ENCODE assay signal across 8 cellular contexts in the genomic region with DNA sequence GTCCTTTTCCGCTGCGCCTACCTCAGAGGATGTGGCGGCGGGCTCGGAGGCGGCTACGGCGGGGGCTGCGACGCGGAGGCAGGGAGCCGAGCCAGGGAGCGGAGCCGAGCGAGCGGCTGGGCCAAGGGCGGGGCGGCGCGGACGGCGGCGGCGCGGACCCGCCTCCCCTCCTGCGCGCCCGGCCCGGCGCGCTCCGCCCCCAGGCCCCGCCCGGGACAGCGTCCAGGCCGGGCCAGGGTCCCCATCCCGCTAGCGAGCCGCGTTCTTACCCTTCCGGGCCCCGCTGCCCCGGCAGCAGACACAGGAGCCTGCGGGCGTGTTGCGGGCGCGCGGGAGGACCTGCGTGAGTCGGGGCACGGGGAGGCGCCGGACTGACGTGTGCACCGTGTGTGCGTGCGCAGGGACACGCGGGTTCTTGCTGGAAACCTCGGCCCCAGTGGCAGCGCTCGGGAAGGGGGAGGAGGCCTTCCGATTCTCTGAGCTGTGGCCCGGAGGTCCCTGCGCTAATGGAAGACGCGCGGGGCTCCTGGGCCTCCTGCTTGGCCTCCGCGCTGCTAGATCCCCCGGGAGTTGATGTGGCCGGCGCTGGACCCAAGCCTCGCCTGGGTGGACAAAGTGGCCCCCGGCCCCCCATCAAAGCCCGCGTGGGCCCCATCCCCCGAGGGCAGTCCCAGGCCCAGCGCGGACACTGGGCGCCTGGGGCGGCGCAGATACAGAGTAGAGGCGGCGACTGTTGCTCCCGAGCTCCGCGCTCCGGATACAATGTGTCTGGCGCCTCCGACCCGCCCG. TPM values are rescaled to one million over a fixed set of nuclear protein-coding genes. Genes with fewer than 3 reads are reported as not detected.
DNase-seq lines count a peak whose midpoint lies in the region; ATAC-seq and TF ChIP-seq lines count a peak whose summit lies in the region.

A gene with protein sequence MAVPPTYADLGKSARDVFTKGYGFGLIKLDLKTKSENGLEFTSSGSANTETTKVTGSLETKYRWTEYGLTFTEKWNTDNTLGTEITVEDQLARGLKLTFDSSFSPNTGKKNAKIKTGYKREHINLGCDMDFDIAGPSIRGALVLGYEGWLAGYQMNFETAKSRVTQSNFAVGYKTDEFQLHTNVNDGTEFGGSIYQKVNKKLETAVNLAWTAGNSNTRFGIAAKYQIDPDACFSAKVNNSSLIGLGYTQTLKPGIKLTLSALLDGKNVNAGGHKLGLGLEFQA (minus strand): TSS at position 350 of the 789 bp plus-strand sequence. CDS start 11,963 bp downstream, outside the sequence.

- H3K36me3 ChIP-seq in CD8-positive, alpha-beta T cell (ENCODE audit: insufficient read depth, low read length), result peaks cover 5% of the 10 kb centered on the region
- peaks cover 26% of the 10 kb centered on the region for H3K36me3 ChIP-seq in OCI-LY1 (ENCODE audit: insufficient read depth, low read length)
- H3K36me3 ChIP-seq in muscle layer of colon (ENCODE audit: insufficient read depth, low read length), result peaks cover 5% of the 10 kb centered on the region

- peaks cover 43% of the 10 kb centered on the region for H3K4me1 Mint-ChIP-seq in CD8-positive, alpha-beta T cell (ENCODE audit: low read depth)

- peak within 1 kb of the TSS; percentile 50; the same call in 1 of the 2 replicates for H2AFZ ChIP-seq in OCI-LY1 (ENCODE audit: low read length)

- no peaks in the 10 kb centered on the region for H3K9me3 ChIP-seq in CD8-positive, alpha-beta T cell (ENCODE audit: low read length)
- H3K9me3 ChIP-seq in OCI-LY1 (ENCODE audit: low read length), result no peaks in the 10 kb centered on the region
- H3K9me3 ChIP-seq in muscle layer of colon (ENCODE audit: low read length), result no peaks in the 10 kb centered on the region

- H3K9ac ChIP-seq in OCI-LY1 (ENCODE audit: low read length), result peak within 1 kb of the TSS; percentile 95
- peak within 1 kb of the TSS; percentile 91 for H3K9ac ChIP-seq in muscle layer of colon (ENCODE audit: low read length)

- H3K4me2 ChIP-seq in OCI-LY1 (ENCODE audit: low read length), result peak within 1 kb of the TSS; percentile 87

- H3K79me2 ChIP-seq in OCI-LY1 (ENCODE audit: insufficient read depth, low read length), result peaks cover 37% of the 10 kb centered on the region

- CTCF ChIA-PET in CD8-positive, alpha-beta T cell (lab: Charles Lee), result interaction anchor here (0.9 to 1.1 kb wide), 3 partner anchors 22 to 46 kb away, joined by 3 to 6 read pairs (median 4); no protein-coding TSS in a partner anchor

- no peaks in the 10 kb centered on the region for H3K27me3 Mint-ChIP-seq in CD8-positive, alpha-beta T cell (ENCODE audit: low read depth)

- no peaks in the 10 kb centered on the region for H3K9me2 ChIP-seq in OCI-LY1 (ENCODE audit: low read depth, low read length)

- H3F3A ChIP-seq in OCI-LY1 (ENCODE audit: insufficient read depth, low read length), result no peaks in the 10 kb centered on the region

- H3K4me1 ChIP-seq in CD8-positive, alpha-beta T cell (ENCODE audit: insufficient read depth, low read length), result peaks cover 30% of the 10 kb centered on the region
- H3K4me1 ChIP-seq in OCI-LY1 (ENCODE audit: insufficient read depth, low read length, severe bottlenecking) (peaks cover 44% of the 10 kb centered on the region), muscle layer of colon (ENCODE audit: insufficient read depth, low read length) (peaks cover 46% of the 10 kb centered on the region)

- POLR2A ChIA-PET in CD8-positive, alpha-beta T cell (lab: Charles Lee), result interaction anchor here (0.5 to 1.6 kb wide), 15 partner anchors 13 to 520 kb away, joined by 3 to 5 read pairs (median 3); a partner anchor contains a TSS

- no peaks in the 10 kb centered on the region for H3K9me3 Mint-ChIP-seq in CD8-positive, alpha-beta T cell

- DNase-seq in CD8-positive, alpha-beta T cell, result peak; percentile 68 to 96 (median 78)
- DNase-seq in activated T-cell treated with anti-CD3 and anti-CD28 coated beads for 48 hours (ENCODE audit: low read depth) (peak; percentile 81), erythroblast (lab: John Stamatoyannopoulos, UW) (peak; percentile 80 to 83)
- DNase-seq in stimulated activated CD8-positive, alpha-beta memory T cell treated with anti-CD3 and anti-CD28 coated beads, Interleukin-7, amount 100 ng/mL, for 4 hours (ENCODE audit: low read depth in 2 of 2), result peak; percentile 64 to 80

- H3K36me3 Mint-ChIP-seq in CD8-positive, alpha-beta T cell, result peaks cover 14% of the 10 kb centered on the region

- H4K20me1 ChIP-seq in OCI-LY1 (ENCODE audit: insufficient read depth, low read length), result no peaks in the 10 kb centered on the region

- peak; percentile 80 for ATAC-seq in CD8-positive, alpha-beta T cell
- ATAC-seq in GM19395 (IDR thresholded peaks at IDR 0.05; ENCODE audit: unreplicated experiment), result peak; percentile 79
- peak; percentile 49 for ATAC-seq in HG03558 (IDR thresholded peaks at IDR 0.05; ENCODE audit: extremely low read depth, unreplicated experiment)

- peak within 1 kb of the TSS; percentile 97 for H3K27ac Mint-ChIP-seq in CD8-positive, alpha-beta T cell

- H3K27ac ChIP-seq in CD8-positive, alpha-beta T cell (ENCODE audit: low read depth, low read length), result peak within 1 kb of the TSS; percentile 81
- H3K27ac ChIP-seq in OCI-LY1 (ENCODE audit: low read depth, low read length, poor library complexity, severe bottlenecking) (peak within 1 kb of the TSS; percentile 8), muscle layer of colon (ENCODE audit: low read depth, low read length) (peak within 1 kb of the TSS; percentile 92)

- no peaks in the 10 kb centered on the region for H3K27me3 ChIP-seq in CD8-positive, alpha-beta T cell (ENCODE audit: insufficient read depth, low read length)
- H3K27me3 ChIP-seq in OCI-LY1 (ENCODE audit: insufficient read depth, low read length) (no peaks in the 10 kb centered on the region), muscle layer of colon (ENCODE audit: control insufficient read depth in 1 of 2, insufficient read depth in 2 of 2, low read length in 2 of 2) (no peaks in the 10 kb centered on the region)

- no peak for TF ChIP-seq CTCF in CD8-positive, alpha-beta T cell (IDR thresholded peaks at IDR 0.05)
- no peak for TF ChIP-seq CTCF in OCI-LY1 (IDR thresholded peaks at IDR 0.05; ENCODE audit: low read length)

- H3K4me3 ChIP-seq in CD8-positive, alpha-beta T cell (ENCODE audit: low read depth, low read length), result peak within 1 kb of the TSS; percentile 68
- peak within 1 kb of the TSS; percentile 68 for H3K4me3 ChIP-seq in OCI-LY1 (ENCODE audit: low read depth, low read length, poor library complexity, severe bottlenecking)
- H3K4me3 ChIP-seq in muscle layer of colon (ENCODE audit: low read depth in 1 of 2, low read length in 2 of 2), result peak within 1 kb of the TSS; percentile 53 to 75

- intact Hi-C loops in CD8-positive, alpha-beta T cell (cut with DNase I, micrococcal nuclease), result loop anchor here (1.0 to 10.0 kb wide), 8 partner anchors 37 to 900 kb away; a partner anchor contains a TSS

- peak; percentile 37 for TF ChIP-seq POLR2A in erythroblast (IDR thresholded peaks at IDR 0.05; ENCODE audit: low read length)

- H3K4me3 Mint-ChIP-seq in CD8-positive, alpha-beta T cell, result peak within 1 kb of the TSS; percentile 95

RNA-seq across cellular contexts. Expression of the gene that starts here (rescaled TPM):
- total RNA-seq in CD8-positive, alpha-beta T cell, result 10 to 100 TPM; 68.1 to 71.1 TPM

Comparison
In these comparisons a context has a peak if more than half of its experiments do, and no peak if none do; other contexts are left out.
1. Peak in every context shown above with its lines: DNase-seq, ATAC-seq, H3K4me3 ChIP-seq and H3K27ac ChIP-seq.
2. H3K27ac ChIP-seq: peak in every context shown above with its lines; median percentile 92 in muscle layer of colon; 81 in CD8-positive, alpha-beta T cell; 8 in OCI-LY1.